In genomic region chr7:21636694-21637093, GRCh38 we compare ENCODE assay signal across 17 cellular contexts.
DNase-seq lines count a peak whose midpoint lies in the region; ATAC-seq, FAIRE-seq and TF ChIP-seq lines count a peak whose summit lies in the region.
"Had no signal": no experiment of that assay in that cellular context is flagged by ENCODE, and none has a peak within 500 bp of the region (broad histone marks: within the 10 kb centered on the region; RNA-seq: fewer than 3 reads in every experiment).

No MANE protein-coding gene starts in this region.

- H3K79me2 ChIP-seq in OCI-LY3 (ENCODE audit: low read length) = no peaks in the 10 kb centered on the region
- H3K79me2 ChIP-seq in parathyroid adenoma = peaks cover 7% of the 10 kb centered on the region

- TF ChIP-seq POLR2A in A549 (IDR thresholded peaks at IDR 0.05; ENCODE audit: low read length) = no peak

- H3K27me3 ChIP-seq in OCI-LY3 (ENCODE audit: low read depth, low read length) (no peaks in the 10 kb centered on the region), parathyroid adenoma (ENCODE audit: control insufficient read depth, insufficient read depth, low read length) (no peaks in the 10 kb centered on the region)
- H3K27me3 ChIP-seq: BLaER1 had no signal

- H3K36me3 ChIP-seq in OCI-LY3 (replicated peaks; ENCODE audit: low read depth, low read length) = no peaks in the 10 kb centered on the region
- peaks cover 16% of the 10 kb centered on the region for H3K36me3 ChIP-seq in parathyroid adenoma (ENCODE audit: control insufficient read depth, insufficient read depth, low read length)
- H3K36me3 ChIP-seq: BLaER1 had no signal

- no peaks in the 10 kb centered on the region for H3K9me3 ChIP-seq in A549
- H3K9me3 ChIP-seq in OCI-LY3 (ENCODE audit: insufficient read depth, low read length) = no peaks in the 10 kb centered on the region
- no peaks in the 10 kb centered on the region for H3K9me3 ChIP-seq in parathyroid adenoma (ENCODE audit: control insufficient read depth, low read length)

- POLR2A ChIA-PET in A549 (lab: Yijun Ruan, JAX) = no interaction called here
- POLR2A ChIA-PET in activated CD4-positive, alpha-beta memory T cell treated with anti-CD3 and anti-CD28 coated beads, Interleukin-2, amount 10 ng/mL, durations not matched to agents 7 days and 5 days (lab: Charles Lee) = no interaction called here

- H3K4me1 Mint-ChIP-seq in activated CD4-positive, alpha-beta memory T cell treated with anti-CD3 and anti-CD28 coated beads, Interleukin-2, amount 10 ng/mL, durations not matched to agents 7 days and 5 days = no peaks in the 10 kb centered on the region
- H3K4me1 Mint-ChIP-seq: CD14-positive monocyte had no signal

- H3K27ac Mint-ChIP-seq in activated CD4-positive, alpha-beta memory T cell treated with anti-CD3 and anti-CD28 coated beads, Interleukin-2, amount 10 ng/mL, durations not matched to agents 7 days and 5 days = no peak overlapping the region
- H3K27ac Mint-ChIP-seq: CD14-positive monocyte; CD4-positive, alpha-beta memory T cell; H9 had no signal

- TF ChIP-seq CTCF in A549 (IDR thresholded peaks at IDR 0.05) = no peak
- no peak for TF ChIP-seq CTCF in OCI-LY3 (IDR thresholded peaks at IDR 0.05; ENCODE audit: low read depth, low read length)
- no peak for TF ChIP-seq CTCF in parathyroid adenoma (IDR thresholded peaks at IDR 0.05)

- DNase-seq in A549 (ENCODE audit: low read depth in 1 of 2, low spot score in 1 of 2) (no peak), SW480 (ENCODE audit: low spot score) (no peak)
- DNase-seq in activated CD4-positive, alpha-beta memory T cell treated with anti-CD3 and anti-CD28 coated beads, Interleukin-2, amount 10 ng/mL, durations not matched to agents 7 days and 5 days = no peak
- DNase-seq: CD4-positive, alpha-beta memory T cell; DMS153; DMS79; GDM1; H9; KG1 had no signal

- no peak overlapping the region for H3K9ac ChIP-seq in OCI-LY3 (ENCODE audit: low read length)
- H3K9ac ChIP-seq in parathyroid adenoma = peak overlapping the region; percentile 39
- H3K9ac ChIP-seq: BLaER1 had no signal

- 19% methylated on average over 4 of the region's 4 CpGs for WGBS in A549 (ENCODE audit: missing lambda C conversion rate)

- ATAC-seq in A549 (no peak), GM18868 (IDR thresholded peaks at IDR 0.05; ENCODE audit: unreplicated experiment) (peak; percentile 59), GM21737 (IDR thresholded peaks at IDR 0.05; ENCODE audit: unreplicated experiment) (no peak)

- H3K4me3 ChIP-seq in A549 (no peak overlapping the region), OCI-LY3 (ENCODE audit: low read length) (no peak overlapping the region), parathyroid adenoma (ENCODE audit: low read depth, low read length) (no peak overlapping the region)
- H3K4me3 ChIP-seq: BLaER1 had no signal

- peaks cover 4% of the 10 kb centered on the region for H3K27me3 Mint-ChIP-seq in activated CD4-positive, alpha-beta memory T cell treated with anti-CD3 and anti-CD28 coated beads, Interleukin-2, amount 10 ng/mL, durations not matched to agents 7 days and 5 days

- no peak for TF ChIP-seq EP300 in A549 (IDR thresholded peaks at IDR 0.05)

- no peaks in the 10 kb centered on the region for H3K36me3 Mint-ChIP-seq in activated CD4-positive, alpha-beta memory T cell treated with anti-CD3 and anti-CD28 coated beads, Interleukin-2, amount 10 ng/mL, durations not matched to agents 7 days and 5 days (ENCODE audit: low read depth)
- H3K36me3 Mint-ChIP-seq: CD14-positive monocyte; CD4-positive, alpha-beta memory T cell had no signal

- no peak for FAIRE-seq in A549 (lab: Jason Lieb, UNC)
- FAIRE-seq: H1 had no signal

- CTCF ChIA-PET in A549 (lab: Yijun Ruan, JAX) = no interaction called here
- CTCF ChIA-PET in activated CD4-positive, alpha-beta memory T cell treated with anti-CD3 and anti-CD28 coated beads, Interleukin-2, amount 10 ng/mL, durations not matched to agents 7 days and 5 days (lab: Charles Lee) = no interaction called here

- H3K4me1 ChIP-seq in A549 (peaks cover 8% of the 10 kb centered on the region; the same call in 2 of the 3 replicates), OCI-LY3 (ENCODE audit: low read length) (no peaks in the 10 kb centered on the region), parathyroid adenoma (peaks cover 87% of the 10 kb centered on the region)
- H3K4me1 ChIP-seq: BLaER1 had no signal

- no peaks in the 10 kb centered on the region for H4K20me1 ChIP-seq in OCI-LY3 (ENCODE audit: insufficient read depth, low read length)
- H4K20me1 ChIP-seq: BLaER1 had no signal

- H3K9me3 Mint-ChIP-seq in activated CD4-positive, alpha-beta memory T cell treated with anti-CD3 and anti-CD28 coated beads, Interleukin-2, amount 10 ng/mL, durations not matched to agents 7 days and 5 days = no peaks in the 10 kb centered on the region
- H3K9me3 Mint-ChIP-seq: H9 had no signal

- H3K4me3 Mint-ChIP-seq in activated CD4-positive, alpha-beta memory T cell treated with anti-CD3 and anti-CD28 coated beads, Interleukin-2, amount 10 ng/mL, durations not matched to agents 7 days and 5 days = no peak overlapping the region
- H3K4me3 Mint-ChIP-seq: CD14-positive monocyte, H9 had no signal

- H2AFZ ChIP-seq in OCI-LY3 (ENCODE audit: low read depth, low read length) = no peak overlapping the region
- no peak overlapping the region for H2AFZ ChIP-seq in parathyroid adenoma

- H3K27ac ChIP-seq in A549 (no peak overlapping the region), OCI-LY3 (ENCODE audit: low read length) (no peak overlapping the region), parathyroid adenoma (peak overlapping the region; percentile 100)
- H3K27ac ChIP-seq: 22Rv1, BLaER1 had no signal

- H3K4me2 ChIP-seq in A549 = peak overlapping the region; percentile 39; the same call in 2 of the 3 replicates
- H3K4me2 ChIP-seq in OCI-LY3 (ENCODE audit: low read length) = peak overlapping the region; percentile 4; the same call in 1 of the 2 replicates
- no peak overlapping the region for H3K4me2 ChIP-seq in parathyroid adenoma (ENCODE audit: low read length)
- H3K4me2 ChIP-seq: BLaER1 had no signal

- no peak for TF ChIP-seq RAD21 in A549 (conservative IDR thresholded peaks at IDR 0.05 in 1 of 2, IDR thresholded peaks at IDR 0.05 in 1 of 2)

TF ChIP-seq in A549, 52 proteins besides CTCF, POLR2A, EP300 and RAD21:
- TF ChIP-seq HDAC2 (IDR thresholded peaks at IDR 0.05) (no peak), RNF2 (IDR thresholded peaks at IDR 0.05; ENCODE audit: borderline replicate concordance, low read depth) (no peak), EHF (CRISPR knock-in tag; IDR thresholded peaks at IDR 0.05) (no peak), JUN (IDR thresholded peaks at IDR 0.05) (no peak), TFCP2L1 (CRISPR knock-in tag; IDR thresholded peaks at IDR 0.05) (no peak), NFE2L2 (conservative IDR thresholded peaks at IDR 0.05; ENCODE audit: low read length) (no peak)
